In genomic region chr20:21336455-21337151, GRCh38 we compare ENCODE assay signal across 18 cellular contexts. TPM values are rescaled to one million over a fixed set of nuclear protein-coding genes. Genes with fewer than 3 reads are reported as not detected.
DNase-seq lines count a peak whose midpoint lies in the region; ATAC-seq, FAIRE-seq and TF ChIP-seq lines count a peak whose summit lies in the region.
"Had no signal": no experiment of that assay in that cellular context is flagged by ENCODE, and none has a peak within 500 bp of the region (broad histone marks: within the 10 kb centered on the region; RNA-seq: fewer than 3 reads in every experiment).

No MANE protein-coding gene starts in this region.

- H3K4me1 ChIP-seq in HepG2 (ENCODE audit: insufficient read depth, low read length) (peaks cover 35% of the 10 kb centered on the region), right lobe of liver (peaks cover 0 to 13% (median 2%) of the 10 kb centered on the region in 4 donors)

- no peaks in the 10 kb centered on the region for H3K27me3 ChIP-seq in HepG2 (ENCODE audit: control insufficient read depth in 1 of 2, insufficient read depth in 2 of 2, low read length in 2 of 2)
- H3K27me3 ChIP-seq in right lobe of liver: no peaks in the 10 kb centered on the region
- H3K27me3 ChIP-seq: BE2C had no signal

- H3K9me3 ChIP-seq in HepG2 (ENCODE audit: low read length) (no peaks in the 10 kb centered on the region), right lobe of liver (no peaks in the 10 kb centered on the region)
- H3K9me3 ChIP-seq: BE2C had no signal

- peaks cover 48 to 78% of the 10 kb centered on the region in 2 experiments for H3K36me3 ChIP-seq in HepG2 (replicated peaks in 1 of 2; ENCODE audit: control insufficient read depth in 1 of 2, insufficient read depth in 2 of 2, low read length in 2 of 2)
- peaks cover 0 to 40% (median 11%) of the 10 kb centered on the region in 4 donors for H3K36me3 ChIP-seq in right lobe of liver

- H2AFZ ChIP-seq in HepG2 (ENCODE audit: low read length): no peak overlapping the region

- H3K4me3 ChIP-seq in HepG2 (replicated peaks in 1 of 3; ENCODE audit: insufficient read depth in 1 of 3, low read depth in 2 of 3, low read length in 3 of 3) (no peak overlapping the region), right lobe of liver (no peak overlapping the region), LNCaP clone FGC (ENCODE audit: low read depth, low read length) (no peak overlapping the region)

- TF ChIP-seq POLR2A in HepG2 (IDR thresholded peaks at IDR 0.05; ENCODE audit: insufficient read depth in 1 of 2, low read depth in 2 of 2, low read length in 2 of 2) (no peak), right lobe of liver (IDR thresholded peaks at IDR 0.05) (no peak)

- no peaks in the 10 kb centered on the region; the same call in 1 of the 2 replicates for H4K20me1 ChIP-seq in HepG2 (ENCODE audit: insufficient read depth, low read length)

- TF ChIP-seq CTCF in HepG2 (CRISPR knock-in tag; IDR thresholded peaks at IDR 0.05): no peak
- TF ChIP-seq CTCF in right lobe of liver (IDR thresholded peaks at IDR 0.05): no peak
- TF ChIP-seq CTCF in LNCaP clone FGC (IDR thresholded peaks at IDR 0.05; ENCODE audit: control insufficient read depth, extremely low read depth, insufficient read depth): no peak
- TF ChIP-seq CTCF in endothelial cell (IDR thresholded peaks at IDR 0.05; ENCODE audit: unreplicated experiment): no peak

- peaks cover 49% of the 10 kb centered on the region for H3K36me3 Mint-ChIP-seq in endothelial cell (ENCODE audit: low read depth, unreplicated experiment)

- peak overlapping the region; percentile 26 for H3K4me3 Mint-ChIP-seq in endothelial cell (ENCODE audit: unreplicated experiment)
- H3K4me3 Mint-ChIP-seq: H9 had no signal

- intact Hi-C loops in HepG2 (cut with micrococcal nuclease; ENCODE audit: unreplicated experiment) (no loop called here), right lobe of liver (cut with DNase I) (no loop called here)

- H3K27ac ChIP-seq in HepG2 (ENCODE audit: extremely low read length, insufficient read depth, low read length): no peak overlapping the region
- H3K27ac ChIP-seq in right lobe of liver: no peak overlapping the region
- H3K27ac ChIP-seq: C4-2B had no signal

- no TSS peak for BruUV-seq in HepG2 (replicated peaks; lab: Mats Ljungman, UMichigan)

- no peak overlapping the region for H3K9ac ChIP-seq in HepG2 (ENCODE audit: insufficient read depth, low read depth, low read length)

- H3K27me3 Mint-ChIP-seq in endothelial cell (ENCODE audit: unreplicated experiment): no peaks in the 10 kb centered on the region
- H3K27me3 Mint-ChIP-seq: CD4-positive, alpha-beta memory T cell had no signal

- DNase-seq in HepG2 (ENCODE audit: low spot score) (peak; percentile 25), right lobe of liver (no peak), LNCaP clone FGC (ENCODE audit: low read depth) (peak; percentile 13), endothelial cell (ENCODE audit: low spot score) (no peak), DMS153 treated with DMSO at 0.1 percent for 48 hours (lab: John Stamatoyannopoulos, UW; ENCODE audit: unreplicated experiment) (no peak)
- DNase-seq: BE2C; CD4-positive, alpha-beta memory T cell; DMS153; DND-41; GF-D8; GOT3; H9 had no signal

- POLR2A ChIA-PET in HepG2 (lab: Yijun Ruan, JAX): no interaction called here

- no peak overlapping the region for H3K4me2 ChIP-seq in HepG2 (ENCODE audit: low read depth, low read length)

- no peaks in the 10 kb centered on the region for H3K4me1 Mint-ChIP-seq in endothelial cell (ENCODE audit: unreplicated experiment)

- no peak for ATAC-seq in HepG2
- ATAC-seq in right lobe of liver: no peak
- no peak for ATAC-seq in HG03460 (IDR thresholded peaks at IDR 0.05; ENCODE audit: unreplicated experiment)
- no peak for ATAC-seq in HG02798 (IDR thresholded peaks at IDR 0.05; ENCODE audit: poor library complexity, unreplicated experiment)

- no peak for TF ChIP-seq RAD21 in HepG2 (CRISPR knock-in tag; IDR thresholded peaks at IDR 0.05)

- TF ChIP-seq EP300 in HepG2 (IDR thresholded peaks at IDR 0.05; ENCODE audit: low read depth in 2 of 2, low read length in 2 of 2) (no peak), HepG2 (CRISPR knock-in tag; IDR thresholded peaks at IDR 0.05; ENCODE audit: borderline replicate concordance) (no peak)

- CTCF ChIA-PET in HepG2 (lab: Yijun Ruan, JAX; ENCODE audit: low intra/inter-chr PET ratio, low total read pairs): no interaction called here

- FAIRE-seq in HepG2 (lab: Jason Lieb, UNC): no peak
- FAIRE-seq: A204.1, GM19239, HTR-8/SVneo had no signal

- no peaks in the 10 kb centered on the region for H3K9me3 Mint-ChIP-seq in endothelial cell (ENCODE audit: unreplicated experiment)
- H3K9me3 Mint-ChIP-seq: CD4-positive, alpha-beta memory T cell; H9 had no signal

- peaks cover 14% of the 10 kb centered on the region for H3K79me2 ChIP-seq in HepG2 (ENCODE audit: insufficient read depth, low read length)

- in situ Hi-C loops in HepG2 (cut with HindIII; ENCODE audit: extremely low pct_ligation_motif_present, low pct_unique_long_range_greater_than_20kb): no loop called here

- WGBS in HepG2 (ENCODE audit: low lambda C conversion rate): 97% methylated on average over 2 of the region's 2 CpGs
- 100% methylated on average over 1 of the region's 2 CpGs for WGBS in right lobe of liver (ENCODE audit: insufficient coverage, low coverage, low lambda C conversion rate, missing lambda C conversion rate)

- no peak overlapping the region for H3K27ac Mint-ChIP-seq in endothelial cell (ENCODE audit: unreplicated experiment)

TF ChIP-seq in HepG2, 621 proteins besides CTCF, POLR2A, EP300 and RAD21 (continues in another document):
- no peak for TF ChIP-seq ZNF317 (CRISPR knock-in tag; IDR thresholded peaks at IDR 0.05)
- TF ChIP-seq RBM22 (optimal IDR thresholded peaks at IDR 0.05; ENCODE audit: low read length): peak; percentile 80
- no peak for TF ChIP-seq ZNF274 (CRISPR knock-in tag; IDR thresholded peaks at IDR 0.05)
- TF ChIP-seq ZMYM3 (CRISPR knock-in tag; IDR thresholded peaks at IDR 0.05): no peak
- no peak for TF ChIP-seq ZNF589 (CRISPR knock-in tag; conservative IDR thresholded peaks at IDR 0.05)
- TF ChIP-seq ZNF777 (CRISPR knock-in tag; IDR thresholded peaks at IDR 0.05): no peak
- TF ChIP-seq POGK (CRISPR knock-in tag; conservative IDR thresholded peaks at IDR 0.05): peak; percentile 95; the same call in 1 of the 2 replicates
- 0 out of 2 replicates have a peak, but pooled peaks have one; percentile 9 for TF ChIP-seq PBX2 (CRISPR knock-in tag; IDR thresholded peaks at IDR 0.05)
- TF ChIP-seq ISL2 (CRISPR knock-in tag; IDR thresholded peaks at IDR 0.05): 0 out of 2 replicates have a peak, but pooled peaks have one; percentile 19
- TF ChIP-seq SOX6 (IDR thresholded peaks at IDR 0.05): no peak
- TF ChIP-seq SOX6 (CRISPR knock-in tag; IDR thresholded peaks at IDR 0.05): 0 out of 2 replicates have a peak, but pooled peaks have one; percentile 9
- 0 out of 2 replicates have a peak, but pooled peaks have one; percentile 29 for TF ChIP-seq POLR2AphosphoS2 (IDR thresholded peaks at IDR 0.05; ENCODE audit: low read depth, low read length)

RNA-seq across cellular contexts. Expression of gene XRN2, which starts 33.5 kb away (rescaled TPM):
- total RNA-seq in HepG2 (2016; rRNA removed; fragmentation: Illumina TruSeq; extraction: Trizol) (171 and 256 TPM in 2 replicates), right lobe of liver (10 to 100 TPM; 18.2 to 39.5 (median 26.7) TPM), endothelial cell (ENCODE audit: unreplicated experiment) (76.4 TPM)
- total RNA-seq in HepG2 (2016; cell fraction: cytosol; rRNA removed; fragmentation: Illumina TruSeq; extraction: Trizol; ENCODE audit: low read depth): 45.6 and 51.1 TPM in 2 replicates
- total RNA-seq in HepG2 (2016; cell fraction: insoluble cytoplasmic fraction; rRNA removed; fragmentation: Illumina TruSeq; extraction: Trizol): 169 and 245 TPM in 2 replicates
- total RNA-seq in HepG2 (2016; cell fraction: membrane; rRNA removed; fragmentation: Illumina TruSeq; extraction: Trizol): 82.9 and 105 TPM in 2 replicates
- 118 and 127 TPM in 2 replicates for total RNA-seq in HepG2 (2016; cell fraction: nucleus; rRNA removed; fragmentation: Illumina TruSeq; extraction: Trizol)
- polyA plus RNA-seq in HepG2 (2011; rRNA removed): 72.1 and 90.3 TPM in 2 replicates
- polyA plus RNA-seq in HepG2 (2011; cell fraction: cytosol; rRNA removed): 47.0 and 59.7 TPM in 2 replicates
- polyA plus RNA-seq in HepG2 (2011; cell fraction: nucleus; rRNA removed): 59.5 and 68.9 TPM in 2 replicates
- polyA plus RNA-seq in HepG2 (2012): 84.6 and 86.2 TPM in 2 replicates
- polyA plus RNA-seq in HepG2 (2016; cell fraction: cytosol; fragmentation: Illumina TruSeq; extraction: Trizol; ENCODE audit: low read depth): 10.5 and 11.9 TPM in 2 replicates
- 147 and 153 TPM in 2 replicates for polyA plus RNA-seq in HepG2 (2016; cell fraction: insoluble cytoplasmic fraction; fragmentation: Illumina TruSeq; extraction: Trizol; ENCODE audit: low read depth)
- 23.2 and 29.4 TPM in 2 replicates for polyA plus RNA-seq in HepG2 (2016; cell fraction: membrane; fragmentation: Illumina TruSeq; extraction: Trizol; ENCODE audit: low read depth)
- polyA plus RNA-seq in HepG2 (2016; cell fraction: nucleus; fragmentation: Illumina TruSeq; extraction: Trizol; ENCODE audit: insufficient read depth, low read depth): 96.3 and 98.6 TPM in 2 replicates
- polyA minus RNA-seq in HepG2 (2011; rRNA and poly(A)+ RNA removed; ENCODE audit: low replicate concordance): 14.6 and 43.6 TPM in 2 replicates
- 68.8 and 71.0 TPM in 2 replicates for polyA minus RNA-seq in HepG2 (2011; cell fraction: cytosol; rRNA and poly(A)+ RNA removed)
- 98.6 and 107 TPM in 2 replicates for polyA minus RNA-seq in HepG2 (2011; cell fraction: nucleus; rRNA and poly(A)+ RNA removed)

Comparison
In these comparisons a context has a peak if more than half of its experiments do, and no peak if none do; other contexts are left out.
1. DNase-seq: peak in HepG2 (single experiment) and LNCaP clone FGC (single experiment); none in right lobe of liver (0 of 3), endothelial cell (single experiment) and DMS153 treated with DMSO at 0.1 percent for 48 hours (single experiment).